Comparison of ENCODE assay signal across 1 cellular context in the genomic region with DNA sequence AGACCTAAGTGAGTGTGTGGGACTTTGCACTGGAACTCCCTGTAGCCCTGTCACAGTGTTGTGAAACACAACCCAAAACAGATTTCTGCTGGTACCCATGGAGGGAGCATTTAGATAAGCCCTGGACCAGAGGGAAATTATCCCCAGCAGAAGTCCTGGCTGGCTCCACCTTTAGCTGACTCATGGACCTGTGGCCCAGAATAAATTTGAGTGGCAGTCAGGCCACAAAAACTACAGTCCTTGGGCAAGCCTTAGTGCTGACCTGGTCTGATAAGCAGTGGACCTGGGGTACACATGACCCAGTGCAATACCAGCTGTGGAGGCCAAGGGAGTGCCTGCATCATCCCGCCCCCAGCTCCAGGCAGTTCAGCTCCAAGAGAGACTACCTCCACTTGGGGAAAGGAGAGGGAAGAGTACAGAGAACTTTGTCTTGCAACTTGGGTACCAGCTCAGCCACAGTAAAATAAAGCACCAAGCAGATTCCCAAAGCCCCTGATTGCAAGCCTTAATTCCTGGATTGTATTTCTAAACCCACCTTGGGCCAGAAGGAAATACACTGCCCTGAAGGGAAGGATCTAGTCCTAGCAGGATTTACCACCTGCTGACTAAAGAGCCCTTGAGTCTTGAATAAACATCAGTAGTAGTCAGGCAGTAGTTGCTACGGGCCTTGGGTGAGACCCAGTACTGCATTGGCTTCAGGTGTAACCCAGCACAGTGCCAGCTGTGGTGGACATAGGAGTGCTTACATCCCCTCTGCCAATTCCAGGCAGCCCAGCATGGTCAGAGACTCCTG.
TF ChIP-seq lines count a peak whose summit lies in the region.

No MANE protein-coding gene starts in this region.

TF ChIP-seq in HepG2, 621 proteins besides CTCF, POLR2A, EP300 and RAD21 (continued from another document and continues in another):
- TF ChIP-seq, protein P1, sequence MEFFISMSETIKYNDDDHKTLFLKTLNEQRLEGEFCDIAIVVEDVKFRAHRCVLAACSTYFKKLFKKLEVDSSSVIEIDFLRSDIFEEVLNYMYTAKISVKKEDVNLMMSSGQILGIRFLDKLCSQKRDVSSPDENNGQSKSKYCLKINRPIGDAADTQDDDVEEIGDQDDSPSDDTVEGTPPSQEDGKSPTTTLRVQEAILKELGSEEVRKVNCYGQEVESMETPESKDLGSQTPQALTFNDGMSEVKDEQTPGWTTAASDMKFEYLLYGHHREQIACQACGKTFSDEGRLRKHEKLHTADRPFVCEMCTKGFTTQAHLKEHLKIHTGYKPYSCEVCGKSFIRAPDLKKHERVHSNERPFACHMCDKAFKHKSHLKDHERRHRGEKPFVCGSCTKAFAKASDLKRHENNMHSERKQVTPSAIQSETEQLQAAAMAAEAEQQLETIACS (CRISPR knock-in tag; IDR thresholded peaks at IDR 0.05): no peak
- TF ChIP-seq LCORL (IDR thresholded peaks at IDR 0.05) (no peak; the same call in 1 of the 2 replicates), LCORL (CRISPR knock-in tag; IDR thresholded peaks at IDR 0.05) (peak; percentile 97), SOX5 (CRISPR knock-in tag; IDR thresholded peaks at IDR 0.05; ENCODE audit: borderline replicate concordance) (no peak), ZBTB21 (CRISPR knock-in tag; IDR thresholded peaks at IDR 0.05) (no peak), HNRNPL (IDR thresholded peaks at IDR 0.05; ENCODE audit: low read depth, low read length) (no peak), ZNF44 (CRISPR knock-in tag; IDR thresholded peaks at IDR 0.05) (no peak), RBAK (CRISPR knock-in tag; IDR thresholded peaks at IDR 0.05) (no peak), ZKSCAN1 (IDR thresholded peaks at IDR 0.05; ENCODE audit: low read length) (no peak), ZFP36L1 (CRISPR knock-in tag; IDR thresholded peaks at IDR 0.05) (no peak), ZNF772 (CRISPR knock-in tag; IDR thresholded peaks at IDR 0.05) (no peak), RELA (CRISPR knock-in tag; IDR thresholded peaks at IDR 0.05) (no peak), ZNF331 (CRISPR knock-in tag; IDR thresholded peaks at IDR 0.05) (no peak), GABPB1 (CRISPR knock-in tag; IDR thresholded peaks at IDR 0.05) (no peak), ZNF556 (CRISPR knock-in tag; IDR thresholded peaks at IDR 0.05; ENCODE audit: borderline replicate concordance) (peak; percentile 33; the same call in 1 of the 2 replicates), ZNF644 (CRISPR knock-in tag; IDR thresholded peaks at IDR 0.05; ENCODE audit: low read depth) (peak; percentile 69), ZNF264 (CRISPR knock-in tag; IDR thresholded peaks at IDR 0.05) (no peak), NFKB2 (CRISPR knock-in tag; IDR thresholded peaks at IDR 0.05; ENCODE audit: borderline replicate concordance) (0 out of 2 replicates have a peak, but pooled peaks have one; percentile 44), ZNF776 (CRISPR knock-in tag; IDR thresholded peaks at IDR 0.05) (no peak), PCBP1 (IDR thresholded peaks at IDR 0.05; ENCODE audit: borderline replicate concordance, low read depth, low read length) (no peak), ZNF354B (CRISPR knock-in tag; IDR thresholded peaks at IDR 0.05) (no peak), ZNF431 (CRISPR knock-in tag; IDR thresholded peaks at IDR 0.05; ENCODE audit: borderline replicate concordance, low read depth) (no peak; the same call in 1 of the 2 replicates)
- TF ChIP-seq, protein P2, sequence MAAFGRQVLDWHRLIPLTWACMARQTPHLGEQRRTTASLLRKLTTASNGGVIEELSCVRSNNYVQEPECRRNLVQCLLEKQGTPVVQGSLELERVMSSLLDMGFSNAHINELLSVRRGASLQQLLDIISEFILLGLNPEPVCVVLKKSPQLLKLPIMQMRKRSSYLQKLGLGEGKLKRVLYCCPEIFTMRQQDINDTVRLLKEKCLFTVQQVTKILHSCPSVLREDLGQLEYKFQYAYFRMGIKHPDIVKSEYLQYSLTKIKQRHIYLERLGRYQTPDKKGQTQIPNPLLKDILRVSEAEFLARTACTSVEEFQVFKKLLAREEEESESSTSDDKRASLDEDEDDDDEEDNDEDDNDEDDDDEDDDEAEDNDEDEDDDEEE (CRISPR knock-in tag; IDR thresholded peaks at IDR 0.05): no peak
- TF ChIP-seq, protein P3, sequence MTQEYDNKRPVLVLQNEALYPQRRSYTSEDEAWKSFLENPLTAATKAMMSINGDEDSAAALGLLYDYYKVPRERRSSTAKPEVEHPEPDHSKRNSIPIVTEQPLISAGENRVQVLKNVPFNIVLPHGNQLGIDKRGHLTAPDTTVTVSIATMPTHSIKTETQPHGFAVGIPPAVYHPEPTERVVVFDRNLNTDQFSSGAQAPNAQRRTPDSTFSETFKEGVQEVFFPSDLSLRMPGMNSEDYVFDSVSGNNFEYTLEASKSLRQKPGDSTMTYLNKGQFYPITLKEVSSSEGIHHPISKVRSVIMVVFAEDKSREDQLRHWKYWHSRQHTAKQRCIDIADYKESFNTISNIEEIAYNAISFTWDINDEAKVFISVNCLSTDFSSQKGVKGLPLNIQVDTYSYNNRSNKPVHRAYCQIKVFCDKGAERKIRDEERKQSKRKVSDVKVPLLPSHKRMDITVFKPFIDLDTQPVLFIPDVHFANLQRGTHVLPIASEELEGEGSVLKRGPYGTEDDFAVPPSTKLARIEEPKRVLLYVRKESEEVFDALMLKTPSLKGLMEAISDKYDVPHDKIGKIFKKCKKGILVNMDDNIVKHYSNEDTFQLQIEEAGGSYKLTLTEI (CRISPR knock-in tag; conservative IDR thresholded peaks at IDR 0.05): no peak
- TF ChIP-seq, protein P4, sequence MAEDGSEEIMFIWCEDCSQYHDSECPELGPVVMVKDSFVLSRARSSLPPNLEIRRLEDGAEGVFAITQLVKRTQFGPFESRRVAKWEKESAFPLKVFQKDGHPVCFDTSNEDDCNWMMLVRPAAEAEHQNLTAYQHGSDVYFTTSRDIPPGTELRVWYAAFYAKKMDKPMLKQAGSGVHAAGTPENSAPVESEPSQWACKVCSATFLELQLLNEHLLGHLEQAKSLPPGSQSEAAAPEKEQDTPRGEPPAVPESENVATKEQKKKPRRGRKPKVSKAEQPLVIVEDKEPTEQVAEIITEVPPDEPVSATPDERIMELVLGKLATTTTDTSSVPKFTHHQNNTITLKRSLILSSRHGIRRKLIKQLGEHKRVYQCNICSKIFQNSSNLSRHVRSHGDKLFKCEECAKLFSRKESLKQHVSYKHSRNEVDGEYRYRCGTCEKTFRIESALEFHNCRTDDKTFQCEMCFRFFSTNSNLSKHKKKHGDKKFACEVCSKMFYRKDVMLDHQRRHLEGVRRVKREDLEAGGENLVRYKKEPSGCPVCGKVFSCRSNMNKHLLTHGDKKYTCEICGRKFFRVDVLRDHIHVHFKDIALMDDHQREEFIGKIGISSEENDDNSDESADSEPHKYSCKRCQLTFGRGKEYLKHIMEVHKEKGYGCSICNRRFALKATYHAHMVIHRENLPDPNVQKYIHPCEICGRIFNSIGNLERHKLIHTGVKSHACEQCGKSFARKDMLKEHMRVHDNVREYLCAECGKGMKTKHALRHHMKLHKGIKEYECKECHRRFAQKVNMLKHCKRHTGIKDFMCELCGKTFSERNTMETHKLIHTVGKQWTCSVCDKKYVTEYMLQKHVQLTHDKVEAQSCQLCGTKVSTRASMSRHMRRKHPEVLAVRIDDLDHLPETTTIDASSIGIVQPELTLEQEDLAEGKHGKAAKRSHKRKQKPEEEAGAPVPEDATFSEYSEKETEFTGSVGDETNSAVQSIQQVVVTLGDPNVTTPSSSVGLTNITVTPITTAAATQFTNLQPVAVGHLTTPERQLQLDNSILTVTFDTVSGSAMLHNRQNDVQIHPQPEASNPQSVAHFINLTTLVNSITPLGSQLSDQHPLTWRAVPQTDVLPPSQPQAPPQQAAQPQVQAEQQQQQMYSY (CRISPR knock-in tag; IDR thresholded peaks at IDR 0.05): no peak
- TF ChIP-seq, protein P5, sequence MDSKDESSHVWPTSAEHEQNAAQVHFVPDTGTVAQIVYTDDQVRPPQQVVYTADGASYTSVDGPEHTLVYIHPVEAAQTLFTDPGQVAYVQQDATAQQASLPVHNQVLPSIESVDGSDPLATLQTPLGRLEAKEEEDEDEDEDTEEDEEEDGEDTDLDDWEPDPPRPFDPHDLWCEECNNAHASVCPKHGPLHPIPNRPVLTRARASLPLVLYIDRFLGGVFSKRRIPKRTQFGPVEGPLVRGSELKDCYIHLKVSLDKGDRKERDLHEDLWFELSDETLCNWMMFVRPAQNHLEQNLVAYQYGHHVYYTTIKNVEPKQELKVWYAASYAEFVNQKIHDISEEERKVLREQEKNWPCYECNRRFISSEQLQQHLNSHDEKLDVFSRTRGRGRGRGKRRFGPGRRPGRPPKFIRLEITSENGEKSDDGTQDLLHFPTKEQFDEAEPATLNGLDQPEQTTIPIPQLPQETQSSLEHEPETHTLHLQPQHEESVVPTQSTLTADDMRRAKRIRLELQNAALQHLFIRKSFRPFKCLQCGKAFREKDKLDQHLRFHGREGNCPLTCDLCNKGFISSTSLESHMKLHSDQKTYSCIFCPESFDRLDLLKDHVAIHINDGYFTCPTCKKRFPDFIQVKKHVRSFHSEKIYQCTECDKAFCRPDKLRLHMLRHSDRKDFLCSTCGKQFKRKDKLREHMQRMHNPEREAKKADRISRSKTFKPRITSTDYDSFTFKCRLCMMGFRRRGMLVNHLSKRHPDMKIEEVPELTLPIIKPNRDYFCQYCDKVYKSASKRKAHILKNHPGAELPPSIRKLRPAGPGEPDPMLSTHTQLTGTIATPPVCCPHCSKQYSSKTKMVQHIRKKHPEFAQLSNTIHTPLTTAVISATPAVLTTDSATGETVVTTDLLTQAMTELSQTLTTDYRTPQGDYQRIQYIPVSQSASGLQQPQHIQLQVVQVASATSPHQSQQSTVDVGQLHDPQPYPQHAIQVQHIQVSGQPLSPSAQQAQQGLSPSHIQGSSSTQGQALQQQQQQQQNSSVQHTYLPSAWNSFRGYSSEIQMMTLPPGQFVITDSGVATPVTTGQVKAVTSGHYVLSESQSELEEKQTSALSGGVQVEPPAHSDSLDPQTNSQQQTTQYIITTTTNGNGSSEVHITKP (CRISPR knock-in tag; IDR thresholded peaks at IDR 0.05; ENCODE audit: low read depth): no peak
- TF ChIP-seq, protein P6, sequence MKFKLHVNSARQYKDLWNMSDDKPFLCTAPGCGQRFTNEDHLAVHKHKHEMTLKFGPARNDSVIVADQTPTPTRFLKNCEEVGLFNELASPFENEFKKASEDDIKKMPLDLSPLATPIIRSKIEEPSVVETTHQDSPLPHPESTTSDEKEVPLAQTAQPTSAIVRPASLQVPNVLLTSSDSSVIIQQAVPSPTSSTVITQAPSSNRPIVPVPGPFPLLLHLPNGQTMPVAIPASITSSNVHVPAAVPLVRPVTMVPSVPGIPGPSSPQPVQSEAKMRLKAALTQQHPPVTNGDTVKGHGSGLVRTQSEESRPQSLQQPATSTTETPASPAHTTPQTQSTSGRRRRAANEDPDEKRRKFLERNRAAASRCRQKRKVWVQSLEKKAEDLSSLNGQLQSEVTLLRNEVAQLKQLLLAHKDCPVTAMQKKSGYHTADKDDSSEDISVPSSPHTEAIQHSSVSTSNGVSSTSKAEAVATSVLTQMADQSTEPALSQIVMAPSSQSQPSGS (CRISPR knock-in tag; IDR thresholded peaks at IDR 0.05): no peak
- TF ChIP-seq, protein P7, sequence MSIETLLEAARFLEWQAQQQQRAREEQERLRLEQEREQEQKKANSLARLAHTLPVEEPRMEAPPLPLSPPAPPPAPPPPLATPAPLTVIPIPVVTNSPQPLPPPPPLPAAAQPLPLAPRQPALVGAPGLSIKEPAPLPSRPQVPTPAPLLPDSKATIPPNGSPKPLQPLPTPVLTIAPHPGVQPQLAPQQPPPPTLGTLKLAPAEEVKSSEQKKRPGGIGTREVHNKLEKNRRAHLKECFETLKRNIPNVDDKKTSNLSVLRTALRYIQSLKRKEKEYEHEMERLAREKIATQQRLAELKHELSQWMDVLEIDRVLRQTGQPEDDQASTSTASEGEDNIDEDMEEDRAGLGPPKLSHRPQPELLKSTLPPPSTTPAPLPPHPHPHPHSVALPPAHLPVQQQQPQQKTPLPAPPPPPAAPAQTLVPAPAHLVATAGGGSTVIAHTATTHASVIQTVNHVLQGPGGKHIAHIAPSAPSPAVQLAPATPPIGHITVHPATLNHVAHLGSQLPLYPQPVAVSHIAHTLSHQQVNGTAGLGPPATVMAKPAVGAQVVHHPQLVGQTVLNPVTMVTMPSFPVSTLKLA (IDR thresholded peaks at IDR 0.05): no peak
- TF ChIP-seq, protein P8, sequence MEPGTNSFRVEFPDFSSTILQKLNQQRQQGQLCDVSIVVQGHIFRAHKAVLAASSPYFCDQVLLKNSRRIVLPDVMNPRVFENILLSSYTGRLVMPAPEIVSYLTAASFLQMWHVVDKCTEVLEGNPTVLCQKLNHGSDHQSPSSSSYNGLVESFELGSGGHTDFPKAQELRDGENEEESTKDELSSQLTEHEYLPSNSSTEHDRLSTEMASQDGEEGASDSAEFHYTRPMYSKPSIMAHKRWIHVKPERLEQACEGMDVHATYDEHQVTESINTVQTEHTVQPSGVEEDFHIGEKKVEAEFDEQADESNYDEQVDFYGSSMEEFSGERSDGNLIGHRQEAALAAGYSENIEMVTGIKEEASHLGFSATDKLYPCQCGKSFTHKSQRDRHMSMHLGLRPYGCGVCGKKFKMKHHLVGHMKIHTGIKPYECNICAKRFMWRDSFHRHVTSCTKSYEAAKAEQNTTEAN (CRISPR knock-in tag; conservative IDR thresholded peaks at IDR 0.05): no peak; the same call in 1 of the 2 replicates
